ENCODE assay signal across 9 cellular contexts in genomic region chr21:34693192-34693810, GRCh38. TPM values are rescaled to one million over a fixed set of nuclear protein-coding genes. Genes with fewer than 3 reads are reported as not detected.
DNase-seq lines count a peak whose midpoint lies in the region; TF ChIP-seq lines count a peak whose summit lies in the region.
"Had no signal": no experiment of that assay in that cellular context is flagged by ENCODE, and none has a peak within 500 bp of the region (broad histone marks: within the 10 kb centered on the region; RNA-seq: fewer than 3 reads in every experiment).

No MANE protein-coding gene starts in this region.

- TF ChIP-seq CTCF in brain (conservative IDR thresholded peaks at IDR 0.05) (peak; percentile 73 to 86), kidney epithelial cell (IDR thresholded peaks at IDR 0.05; ENCODE audit: insufficient read depth, low read length, poor library complexity, severe bottlenecking) (peak; percentile 80)

- H3K4me1 Mint-ChIP-seq in brain = peaks cover 11% of the 10 kb centered on the region

- no peaks in the 10 kb centered on the region for H3K36me3 ChIP-seq in kidney epithelial cell (ENCODE audit: control insufficient read depth, insufficient read depth, low read length)
- H3K36me3 ChIP-seq: BLaER1 had no signal

- DNase-seq in NCI-H2081 (lab: John Stamatoyannopoulos, UW) = peak; percentile 53 to 63
- DNase-seq in NCI-H2081 treated with DMSO at 0.1 percent for 48 hours (lab: John Stamatoyannopoulos, UW) = no peak
- peak; percentile 58 for DNase-seq in LoVo (ENCODE audit: low spot score)
- peak; percentile 62 for DNase-seq in RPMI8226
- DNase-seq in kidney epithelial cell (ENCODE audit: low read depth) = peak; percentile 19
- peak in 2 of 3 donors; percentile 21 to 37 for DNase-seq in stimulated activated CD4-positive, alpha-beta T cell treated with anti-CD3 and anti-CD28 coated beads, TNF-alpha, amount 100 ng/mL, for 48 hours (ENCODE audit: low read depth in 3 of 3)
- no peak for DNase-seq in ecto neural progenitor cell (ENCODE audit: low spot score)

- peaks cover 0 to 14% (median 9%) of the 10 kb centered on the region in 5 experiments for H3K9me3 Mint-ChIP-seq in brain

- H3K27ac Mint-ChIP-seq in brain = no peak overlapping the region

- H3K27me3 Mint-ChIP-seq in brain = peaks cover 11% of the 10 kb centered on the region

- no peak overlapping the region for H3K4me3 Mint-ChIP-seq in brain

- no peak overlapping the region for H3K4me3 ChIP-seq in kidney epithelial cell (ENCODE audit: low read depth, low read length)
- H3K4me3 ChIP-seq: BLaER1 had no signal

- no peaks in the 10 kb centered on the region for H3K27me3 ChIP-seq in kidney epithelial cell (ENCODE audit: control insufficient read depth, insufficient read depth, low read length)
- H3K27me3 ChIP-seq: BLaER1 had no signal

- no peaks in the 10 kb centered on the region for H3K36me3 Mint-ChIP-seq in brain

RNA-seq across cellular contexts. Expression of gene CLIC6, which starts 24.5 kb away (rescaled TPM):
- 0.14 TPM for polyA plus RNA-seq in brain (ENCODE audit: insufficient read depth, low read depth, low replicate concordance)
- total RNA-seq in kidney epithelial cell = 6.3 and 8.0 TPM in 2 replicates

Comparison
In these comparisons a context has a peak if more than half of its experiments do, and no peak if none do; other contexts are left out.
1. DNase-seq: peak in NCI-H2081 (2 of 2), LoVo (single experiment), RPMI8226 (single experiment), kidney epithelial cell (single experiment) and stimulated activated CD4-positive, alpha-beta T cell treated with anti-CD3 and anti-CD28 coated beads, TNF-alpha, amount 100 ng/mL, for 48 hours (2 of 3); none in NCI-H2081 treated with DMSO at 0.1 percent for 48 hours (single experiment) and ecto neural progenitor cell (single experiment).